ENCODE assay signal across 34 cellular contexts in the genomic region with DNA sequence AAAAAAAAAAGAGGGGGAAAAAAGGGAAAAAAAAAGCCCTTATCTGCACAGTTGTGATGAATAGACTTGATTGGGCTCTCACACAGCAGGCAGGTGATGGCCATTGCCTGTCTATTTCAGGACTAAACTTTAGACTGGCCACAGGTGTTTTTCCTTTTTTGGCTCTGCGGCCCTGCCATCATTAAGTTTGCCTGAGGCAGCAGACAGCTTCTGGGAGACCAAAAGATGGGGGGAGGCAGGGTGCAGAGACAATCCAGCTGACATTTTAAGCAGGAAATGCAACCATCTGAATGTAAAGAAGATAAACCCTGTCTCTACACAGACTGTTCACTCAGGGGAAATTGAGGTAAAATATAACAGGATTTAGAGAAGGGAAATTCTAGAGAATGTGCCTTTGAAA.
"Had no signal": no experiment of that assay in that cellular context is flagged by ENCODE, and none has a peak within 500 bp of the region (broad histone marks: within the 10 kb centered on the region; RNA-seq: fewer than 3 reads in every experiment).

No MANE protein-coding gene starts in this region.

- H3K4me3 ChIP-seq: adrenal gland, body of pancreas, SJSA1 had no signal

- H3K27me3 ChIP-seq: adrenal gland, body of pancreas, SJSA1 had no signal

- ATAC-seq: activated naive CD4-positive, alpha-beta T cell treated with anti-CD3 and anti-CD28 coated beads, Interleukin-2, amount 50 U/mL, for 72 hours; activated T-cell treated with anti-CD3 and anti-CD28 coated beads, Interleukin-2, amount 50 U/mL, for 4 hours; body of pancreas had no signal

- H3K36me3 ChIP-seq: adrenal gland, SJSA1 had no signal

- DNase-seq: activated B cell treated with CpG ODN at 0.5 μM for 24 hours; activated CD4-positive, alpha-beta memory T cell treated with anti-CD3 and anti-CD28 coated beads for 36 hours; activated CD4-positive, alpha-beta T cell treated with anti-CD3 and anti-CD28 coated beads for 4 hours; activated CD4-positive, alpha-beta T cell treated with anti-CD3 and anti-CD28 coated beads, Interleukin-2, amount 50 U/mL, for 1 hour; activated CD4-positive, CD25-positive, alpha-beta regulatory T cell treated with anti-CD3 and anti-CD28 coated beads, Interleukin-2, amount 50 U/mL, for 72 hours; activated CD8-positive, alpha-beta memory T cell treated with anti-CD3 and anti-CD28 coated beads, Interleukin-2, amount 50 U/mL, for 4 hours; activated gamma-delta T cell treated with Interleukin-2 at 50 U/mL for 16 hours; activated naive CD4-positive, alpha-beta T cell treated with anti-CD3 and anti-CD28 coated beads for 36 hours; activated T-cell treated with anti-CD3 and anti-CD28 coated beads for 4 hours; activated T-cell treated with anti-CD3 and anti-CD28 coated beads, Interleukin-2, amount 50 U/mL, for 4 hours; adrenal gland; body of pancreas; caudate nucleus; cerebellar nuclear complex; Karpas-422; KBM-7; NCI-H1105; NCI-H1436 treated with DMSO at 0.1 percent for 48 hours; NCI-H187 treated with DMSO at 0.1 percent for 48 hours; NCI-H2081; NCI-H2171 treated with DMSO at 0.1 percent for 48 hours; NCI-H2227 treated with DMSO at 0.1 percent for 48 hours; NCI-H446; NCI-H510A treated with DMSO at 0.1 percent for 48 hours; NCI-H526 treated with DMSO at 0.1 percent for 48 hours; NCI-H82; OCI-M1; SHP77 treated with DMSO at 0.1 percent for 48 hours; SW 1271; T-helper 1 cell; T-helper 2 cell; T-helper 9 cell had no signal

- H3K9me3 ChIP-seq: adrenal gland, body of pancreas, SJSA1 had no signal

- H3K4me1 ChIP-seq: adrenal gland, body of pancreas, SJSA1 had no signal
